9 cellular contexts compared by ENCODE assay signal in the genomic region with DNA sequence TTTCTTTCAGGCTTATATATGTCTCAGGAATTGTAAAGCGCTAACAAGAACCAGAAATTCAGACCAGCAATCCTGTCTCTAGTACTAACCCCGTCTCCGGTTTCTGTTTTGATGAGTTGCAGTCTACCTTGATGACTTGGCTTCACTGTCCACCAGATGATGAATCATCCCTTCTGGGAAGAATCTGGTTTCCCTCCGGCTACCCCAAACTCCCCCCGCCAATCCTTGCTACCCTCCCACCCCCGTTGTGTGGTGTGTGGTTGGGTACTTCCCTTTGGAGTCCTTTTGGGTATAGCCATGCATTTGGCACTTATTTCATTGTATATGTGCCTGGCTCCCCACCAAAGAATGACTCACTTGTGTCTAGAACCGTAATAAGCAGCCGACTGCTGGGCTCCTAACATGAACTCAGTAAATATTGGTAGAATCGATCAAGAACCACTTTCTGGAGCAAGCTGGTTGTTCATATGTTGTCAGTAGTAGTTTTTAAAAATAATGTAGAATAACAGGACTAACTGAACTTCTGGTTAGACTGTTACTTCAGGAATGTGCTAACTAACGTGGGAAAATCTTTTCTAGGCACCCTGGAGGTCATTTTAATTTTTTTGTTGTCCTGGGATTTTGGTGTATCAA. TPM values are rescaled to one million over a fixed set of nuclear protein-coding genes. Genes with fewer than 3 reads are reported as not detected.
DNase-seq lines count a peak whose midpoint lies in the region; ATAC-seq and TF ChIP-seq lines count a peak whose summit lies in the region.
"Had no signal": no experiment of that assay in that cellular context is flagged by ENCODE, and none has a peak within 500 bp of the region (broad histone marks: within the 10 kb centered on the region; RNA-seq: fewer than 3 reads in every experiment).

No MANE protein-coding gene starts in this region.

- ATAC-seq in activated T-cell treated with anti-CD3 and anti-CD28 coated beads, Interleukin-2, amount 50 U/mL, for 72 hours (replicated peaks in 1 of 2) = peak; percentile 86 to 92

- H3K4me3 ChIP-seq in fibroblast of pulmonary artery (replicated peaks; ENCODE audit: low read depth, low read length) (no peak overlapping the region), stomach smooth muscle (ENCODE audit: low read length in 2 of 2) (no peak overlapping the region)

- H3K27ac ChIP-seq in stomach smooth muscle (ENCODE audit: low read length) = peak overlapping the region; percentile 80

- H3K9me3 Mint-ChIP-seq in activated T-cell treated with anti-CD3 and anti-CD28 coated beads, Interleukin-2, amount 50 U/mL, for 72 hours = no peaks in the 10 kb centered on the region

- H3K9ac ChIP-seq in stomach smooth muscle (ENCODE audit: low read length in 2 of 2) = no peak overlapping the region

- no peaks in the 10 kb centered on the region for H3K36me3 Mint-ChIP-seq in activated T-cell treated with anti-CD3 and anti-CD28 coated beads, Interleukin-2, amount 50 U/mL, for 72 hours (ENCODE audit: insufficient read depth in 2 of 2)

- no peak for TF ChIP-seq CTCF in fibroblast of pulmonary artery (IDR thresholded peaks at IDR 0.05; ENCODE audit: low read length, missing control alignments)

- H3K36me3 ChIP-seq in stomach smooth muscle (ENCODE audit: control insufficient read depth in 2 of 2, insufficient read depth in 2 of 2, low read length in 2 of 2) = no peaks in the 10 kb centered on the region

- no peaks in the 10 kb centered on the region for H3K4me1 Mint-ChIP-seq in activated T-cell treated with anti-CD3 and anti-CD28 coated beads, Interleukin-2, amount 50 U/mL, for 72 hours (ENCODE audit: low read depth)

- peaks cover 17% of the 10 kb centered on the region for H3K27me3 Mint-ChIP-seq in activated T-cell treated with anti-CD3 and anti-CD28 coated beads, Interleukin-2, amount 50 U/mL, for 72 hours (ENCODE audit: low read depth)

- no peaks in the 10 kb centered on the region for H3K9me3 ChIP-seq in stomach smooth muscle (ENCODE audit: control insufficient read depth in 2 of 2, low read length in 2 of 2)

- DNase-seq in activated T-cell treated with anti-CD3 and anti-CD28 coated beads, Interleukin-2, amount 50 U/mL, for 72 hours = peak; percentile 38 to 52
- DNase-seq in activated T-cell treated with anti-CD3 and anti-CD28 coated beads for 4 hours = no peak
- peak; percentile 41 for DNase-seq in RPMI8226
- DNase-seq in fibroblast of pulmonary artery (ENCODE audit: low read depth) = peak; percentile 95
- no peak for DNase-seq in NCI-H2107 (lab: John Stamatoyannopoulos, UW)
- DNase-seq in activated CD8-positive, alpha-beta memory T cell treated with anti-CD3 and anti-CD28 coated beads, Interleukin-2, amount 50 U/mL, for 4 hours = no peak
- no peak for DNase-seq in NCI-H1436 (lab: John Stamatoyannopoulos, UW)
- DNase-seq: right cardiac atrium had no signal

- H3K27me3 ChIP-seq in stomach smooth muscle (ENCODE audit: control insufficient read depth in 1 of 2, insufficient read depth in 2 of 2, low read length in 2 of 2) = no peaks in the 10 kb centered on the region

- no peak overlapping the region for H3K27ac Mint-ChIP-seq in activated T-cell treated with anti-CD3 and anti-CD28 coated beads, Interleukin-2, amount 50 U/mL, for 72 hours

- peak overlapping the region in 1 of 2 donors; percentile 59 for H3K4me3 Mint-ChIP-seq in activated T-cell treated with anti-CD3 and anti-CD28 coated beads, Interleukin-2, amount 50 U/mL, for 72 hours

- peaks cover 62% of the 10 kb centered on the region for H3K4me1 ChIP-seq in stomach smooth muscle (ENCODE audit: control insufficient read depth, insufficient read depth, low read length)

RNA-seq across cellular contexts. Expression of a gene that starts 8.3 kb away (rescaled TPM):
- total RNA-seq in activated T-cell treated with anti-CD3 and anti-CD28 coated beads, Interleukin-2, amount 50 U/mL, for 72 hours = not detected

Comparison
In these comparisons a context has a peak if more than half of its experiments do, and no peak if none do; other contexts are left out.
1. DNase-seq: peak in activated T-cell treated with anti-CD3 and anti-CD28 coated beads, Interleukin-2, amount 50 U/mL, for 72 hours (2 of 2), RPMI8226 (single experiment) and fibroblast of pulmonary artery (single experiment); none in activated T-cell treated with anti-CD3 and anti-CD28 coated beads for 4 hours (single experiment), NCI-H2107 (single experiment), activated CD8-positive, alpha-beta memory T cell treated with anti-CD3 and anti-CD28 coated beads, Interleukin-2, amount 50 U/mL, for 4 hours (single experiment) and NCI-H1436 (single experiment).